ENCODE assay signal across 14 cellular contexts in the genomic region with DNA sequence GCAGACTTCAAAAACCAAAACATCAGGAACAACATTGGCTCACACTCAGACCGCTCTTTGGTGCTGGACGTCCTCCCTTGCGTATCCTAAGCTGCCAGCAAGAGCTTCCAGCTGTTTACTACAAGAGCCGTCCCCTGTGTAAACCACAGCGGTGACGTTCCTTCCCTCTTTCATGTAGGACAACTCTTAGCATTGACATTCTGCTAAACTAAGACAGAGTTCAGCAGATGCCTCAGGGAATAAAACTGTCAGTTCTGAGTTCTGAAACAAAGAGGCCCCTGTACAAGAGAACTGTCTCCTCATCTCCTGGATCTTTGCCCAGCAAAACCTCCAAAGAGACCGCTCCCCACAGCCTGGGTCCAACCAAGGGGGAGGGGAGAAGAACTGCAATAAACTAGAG. TPM values are rescaled to one million over a fixed set of nuclear protein-coding genes. Genes with fewer than 3 reads are reported as not detected.
DNase-seq lines count a peak whose midpoint lies in the region; ATAC-seq and TF ChIP-seq lines count a peak whose summit lies in the region.
"Had no signal": no experiment of that assay in that cellular context is flagged by ENCODE, and none has a peak within 500 bp of the region (broad histone marks: within the 10 kb centered on the region; RNA-seq: fewer than 3 reads in every experiment).

No MANE protein-coding gene starts in this region.

- H4K20me1 ChIP-seq in smooth muscle cell (ENCODE audit: low read depth) = no peaks in the 10 kb centered on the region

- H3K4me2 ChIP-seq in smooth muscle cell = peak overlapping the region; percentile 15

- ATAC-seq in GM18519 (IDR thresholded peaks at IDR 0.05; ENCODE audit: low FRiP score, unreplicated experiment) = no peak
- ATAC-seq in HG03095 (IDR thresholded peaks at IDR 0.05; ENCODE audit: unreplicated experiment) = no peak

- DNase-seq in M059J (ENCODE audit: low read depth) (peak; percentile 56), choroid plexus epithelial cell (ENCODE audit: low read depth) (peak; percentile 42), smooth muscle cell (lab: John Stamatoyannopoulos, UW; ENCODE audit: unreplicated experiment) (no peak), NAMALWA (ENCODE audit: low spot score) (no peak), RWPE1 (ENCODE audit: low spot score) (no peak)
- DNase-seq: activated CD4-positive, alpha-beta memory T cell treated with anti-CD3 and anti-CD28 coated beads, Interleukin-2, amount 10 ng/mL, durations not matched to agents 7 days and 5 days; CD4-positive, CD25-positive, alpha-beta regulatory T cell; NCI-H1694; stimulated activated CD4-positive, alpha-beta T cell treated with anti-CD3 and anti-CD28 coated beads, Interleukin-15, amount 100 ng/mL, for 24 hours had no signal

- TF ChIP-seq CTCF in choroid plexus epithelial cell (conservative IDR thresholded peaks at IDR 0.05; ENCODE audit: low read depth, low read length) (no peak), smooth muscle cell (IDR thresholded peaks at IDR 0.05; ENCODE audit: borderline replicate concordance, insufficient read depth, poor library complexity, severe bottlenecking) (no peak), RWPE1 (conservative IDR thresholded peaks at IDR 0.05; ENCODE audit: low read depth) (no peak)

- H3K9ac ChIP-seq in smooth muscle cell (ENCODE audit: low read depth) = no peak overlapping the region

- no peaks in the 10 kb centered on the region for H3K36me3 ChIP-seq in smooth muscle cell (ENCODE audit: low read depth)

- POLR2A ChIA-PET in RWPE1 (lab: Yijun Ruan, JAX; ENCODE audit: low non-redundant PET) = interaction anchor here (0.6 kb wide), 1 partner anchor 170 kb away, joined by 4 read pairs; the partner anchor contains the start of gene TM9SF3

- peaks cover 13% of the 10 kb centered on the region for H3K4me1 ChIP-seq in smooth muscle cell (ENCODE audit: low read depth)

- H2AFZ ChIP-seq in smooth muscle cell (ENCODE audit: low read depth) = no peak overlapping the region

- peaks cover 7% of the 10 kb centered on the region for H3F3A ChIP-seq in smooth muscle cell (ENCODE audit: low read depth)

- H3K27ac ChIP-seq in layer of hippocampus (ENCODE audit: low read depth, low read length) (peak overlapping the region; percentile 77), smooth muscle cell (ENCODE audit: low read depth) (peak overlapping the region; percentile 68), RWPE1 (no peak overlapping the region)
- H3K27ac ChIP-seq: coronary artery had no signal

- no peaks in the 10 kb centered on the region for H3K9me3 ChIP-seq in smooth muscle cell (replicated peaks; ENCODE audit: low read depth)

- 42% methylated on average over 7 of the region's 7 CpGs for WGBS in smooth muscle cell (ENCODE audit: low lambda C conversion rate)

- H3K27me3 ChIP-seq in layer of hippocampus (ENCODE audit: control insufficient read depth, insufficient read depth, low read length) (no peaks in the 10 kb centered on the region), smooth muscle cell (ENCODE audit: low read depth) (peaks cover under 1% of the 10 kb centered on the region)

- no peaks in the 10 kb centered on the region for H3K79me2 ChIP-seq in smooth muscle cell (ENCODE audit: low read depth)

- CTCF ChIA-PET in RWPE1 (lab: Yijun Ruan, JAX) = interaction anchor here (0.5 to 1.3 kb wide), 3 partner anchors 21 to 638 kb away, joined by 3 to 5 read pairs (median 3); no protein-coding TSS in a partner anchor

- no peak overlapping the region for H3K4me3 ChIP-seq in choroid plexus epithelial cell (ENCODE audit: low read depth, low read length)
- no peak overlapping the region for H3K4me3 ChIP-seq in smooth muscle cell
- H3K4me3 ChIP-seq: coronary artery had no signal

RNA-seq across cellular contexts. Expression of gene OPALIN, which starts 57.8 kb away (rescaled TPM):
- total RNA-seq in M059J (2014; rRNA removed; shearing (Covaris generic)) = not detected in 2 replicates
- not detected in 2 replicates for total RNA-seq in smooth muscle cell
- not detected in 2 replicates for polyA plus RNA-seq in smooth muscle cell
- total RNA-seq: activated CD4-positive, alpha-beta memory T cell treated with anti-CD3 and anti-CD28 coated beads, Interleukin-2, amount 10 ng/mL, durations not matched to agents 7 days and 5 days; CD4-positive, CD25-positive, alpha-beta regulatory T cell; T-helper 2 cell treated with Interferon-gamma antibody and Interleukin-4, amounts not matched to agents 100 ng/mL and 5 ng/mL, for 36 hours had no signal
- polyA plus RNA-seq: CD4-positive, CD25-positive, alpha-beta regulatory T cell had no signal

Comparison
In these comparisons a context has a peak if more than half of its experiments do, and no peak if none do; other contexts are left out.
1. DNase-seq: peak in M059J (single experiment) and choroid plexus epithelial cell (single experiment); none in smooth muscle cell (single experiment), NAMALWA (single experiment) and RWPE1 (single experiment).